In the genomic region with DNA sequence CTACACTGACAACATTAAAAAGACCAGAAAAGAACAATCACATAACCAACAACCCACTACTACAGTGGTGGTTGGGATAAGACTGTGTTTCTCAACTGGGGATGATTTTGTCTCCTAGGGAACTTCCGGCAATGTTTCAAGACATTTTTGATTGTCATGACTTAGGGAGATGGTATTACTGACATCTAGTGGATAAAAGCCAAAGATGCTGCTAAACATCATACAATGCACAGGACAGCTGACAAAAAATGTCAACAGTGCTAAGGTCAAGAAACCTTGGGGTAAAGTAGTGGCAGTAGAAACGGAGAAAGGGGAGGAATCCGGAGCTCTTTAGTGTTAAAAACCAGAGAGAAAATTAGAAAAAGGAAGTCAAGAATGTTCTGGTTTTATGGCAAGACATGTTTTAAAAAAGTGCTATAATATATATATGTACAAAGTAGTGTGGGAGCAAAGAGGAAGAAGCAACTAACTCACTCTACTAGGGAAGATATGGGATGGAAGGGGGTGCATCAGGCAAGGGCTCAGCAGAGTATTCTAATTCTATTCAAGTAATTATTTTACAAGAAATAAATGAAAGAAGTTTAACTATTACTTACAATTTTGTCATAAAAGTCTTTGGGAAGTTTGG, we compare ENCODE assay signal across 8 cellular contexts. TPM values are rescaled to one million over a fixed set of nuclear protein-coding genes. Genes with fewer than 3 reads are reported as not detected.
DNase-seq lines count a peak whose midpoint lies in the region; ATAC-seq, FAIRE-seq and TF ChIP-seq lines count a peak whose summit lies in the region.

No MANE protein-coding gene starts in this region.

- no peak overlapping the region for H3K4me2 ChIP-seq in A549
- H3K4me2 ChIP-seq in PC-9: no peak overlapping the region

- ATAC-seq in A549: peak; percentile 94 to 95
- ATAC-seq in HG02973 (IDR thresholded peaks at IDR 0.05; ENCODE audit: unreplicated experiment): no peak

- peak; percentile 31 to 69 for DNase-seq in A549 (ENCODE audit: low read depth in 1 of 2, low spot score in 1 of 2)
- DNase-seq in GM10266 (ENCODE audit: extremely low spot score): no peak
- no peak for DNase-seq in PC-9
- peak; percentile 35 for DNase-seq in fibroblast of villous mesenchyme (ENCODE audit: low read depth)
- DNase-seq in substantia nigra (lab: John Stamatoyannopoulos, UW): no peak
- DNase-seq in OCI-M2 (lab: John Stamatoyannopoulos, UW; ENCODE audit: unreplicated experiment): no peak
- DNase-seq in LoVo (ENCODE audit: low spot score): no peak

- intact Hi-C loops in PC-9 (cut with micrococcal nuclease; ENCODE audit: unreplicated experiment): no loop called here

- FAIRE-seq in A549 (lab: Jason Lieb, UNC): peak; percentile 72

- 0 out of 2 replicates have a peak, but pooled peaks cover 4% of the 10 kb centered on the region for H4K20me1 ChIP-seq in PC-9 (ENCODE audit: insufficient read depth)

- no peak for TF ChIP-seq POLR2A in A549 (IDR thresholded peaks at IDR 0.05; ENCODE audit: low read length)

- no peak overlapping the region for H2AFZ ChIP-seq in PC-9

- H3K9me3 ChIP-seq in A549: no peaks in the 10 kb centered on the region
- no peaks in the 10 kb centered on the region for H3K9me3 ChIP-seq in PC-9 (ENCODE audit: insufficient read depth, low read depth)

- POLR2A ChIA-PET in A549 (lab: Yijun Ruan, JAX) (interaction anchor here (0.6 kb wide), 1 partner anchor 426 kb away, joined by 3 read pairs; no protein-coding TSS in a partner anchor), PC-9 (lab: Charles Lee; ENCODE audit: unreplicated experiment) (no interaction called here)

- H3K36me3 ChIP-seq in PC-9 (ENCODE audit: low read depth): peaks cover 44% of the 10 kb centered on the region

- H3K4me1 ChIP-seq in A549 (peaks cover 7% of the 10 kb centered on the region; the same call in 1 of the 3 replicates), PC-9 (replicated peaks; ENCODE audit: insufficient read depth) (no peaks in the 10 kb centered on the region)

- 21% methylated on average over 3 of the region's 3 CpGs for WGBS in A549 (ENCODE audit: missing lambda C conversion rate)

- H3F3A ChIP-seq in PC-9 (ENCODE audit: insufficient read depth, low read depth): peaks cover 33% of the 10 kb centered on the region

- CTCF ChIA-PET in A549 (lab: Yijun Ruan, JAX): interaction anchor here (0.7 to 2.7 kb wide), 14 partner anchors 10 to 265 kb away, joined by 3 to 14 read pairs (median 3); no protein-coding TSS in a partner anchor
- CTCF ChIA-PET in PC-9 (lab: Charles Lee): interaction anchor here (0.6 to 0.7 kb wide), 2 partner anchors 19 to 425 kb away, joined by 3 read pairs; no protein-coding TSS in a partner anchor

- H3K4me3 ChIP-seq in A549: no peak overlapping the region
- H3K4me3 ChIP-seq in PC-9: no peak overlapping the region
- H3K4me3 ChIP-seq in fibroblast of villous mesenchyme (ENCODE audit: low read depth, low read length): no peak overlapping the region

- TF ChIP-seq CTCF in A549 (IDR thresholded peaks at IDR 0.05) (peak; percentile 67), GM10266 (IDR thresholded peaks at IDR 0.05; ENCODE audit: control insufficient read depth, insufficient read depth, low read depth, missing control alignments) (peak; percentile 37), PC-9 (conservative IDR thresholded peaks at IDR 0.05) (peak; percentile 61), fibroblast of villous mesenchyme (IDR thresholded peaks at IDR 0.05; ENCODE audit: insufficient read depth, low read depth, low read length) (no peak)

- peak; percentile 59 to 66; a peak in 4 of 5 replicates for TF ChIP-seq RAD21 in A549 (conservative IDR thresholded peaks at IDR 0.05 in 1 of 2, IDR thresholded peaks at IDR 0.05 in 1 of 2)

- no peaks in the 10 kb centered on the region for H3K9me2 ChIP-seq in PC-9 (ENCODE audit: insufficient read depth)

- no peaks in the 10 kb centered on the region for H3K27me3 ChIP-seq in PC-9 (ENCODE audit: insufficient read depth, low read depth)

- H3K27ac ChIP-seq in A549: no peak overlapping the region
- no peak overlapping the region for H3K27ac ChIP-seq in PC-9
- H3K27ac ChIP-seq in substantia nigra (ENCODE audit: low read depth, low read length, poor library complexity, severe bottlenecking): no peak overlapping the region

- BruUV-seq in PC-9 (replicated peaks; lab: Mats Ljungman, UMichigan): no TSS peak

- no peak for TF ChIP-seq EP300 in A549 (IDR thresholded peaks at IDR 0.05)

- no peaks in the 10 kb centered on the region for H3K79me2 ChIP-seq in PC-9 (ENCODE audit: low read depth)

TF ChIP-seq in A549, 52 proteins besides CTCF, POLR2A, EP300 and RAD21:
- no peak for TF ChIP-seq CBX8 (IDR thresholded peaks at IDR 0.05)
- peak; percentile 45; the same call in 2 of the 3 replicates for TF ChIP-seq SMC3 (IDR thresholded peaks at IDR 0.05)

RNA-seq across cellular contexts. Expression of gene CKAP5, which starts 37.2 kb away (rescaled TPM):
- polyA plus RNA-seq in A549 (2011; rRNA removed): 173 TPM in 2 replicates
- polyA plus RNA-seq in A549 (2012; cell fraction: cytosol; rRNA removed): 43.8 and 49.6 TPM in 2 replicates
- 55.4 and 67.5 TPM in 2 replicates for polyA plus RNA-seq in A549 (2012; cell fraction: nucleus; rRNA removed)
- polyA plus RNA-seq in A549 (2017; fragmentation: RNase III; extraction: RNeasy Plus Mini Kit Qiagen cat#74134 plus additional on column Dnase treatment): 66.3 to 85.6 TPM (median 69.4 TPM) in 3 replicates
- 173 and 186 TPM in 2 replicates for polyA minus RNA-seq in A549 (2011; rRNA and poly(A)+ RNA removed)
- 155 and 195 TPM in 2 replicates for total RNA-seq in PC-9 (2021)
- 70.5 and 99.3 TPM in 2 replicates for total RNA-seq in fibroblast of villous mesenchyme

Comparison
In these comparisons a context has a peak if more than half of its experiments do, and no peak if none do; other contexts are left out.
1. DNase-seq: peak in A549 (2 of 2) and fibroblast of villous mesenchyme (single experiment); none in GM10266 (single experiment), PC-9 (0 of 2), substantia nigra (0 of 49), OCI-M2 (single experiment) and LoVo (single experiment).